ENCODE assay signal across 8 cellular contexts in the genomic region with DNA sequence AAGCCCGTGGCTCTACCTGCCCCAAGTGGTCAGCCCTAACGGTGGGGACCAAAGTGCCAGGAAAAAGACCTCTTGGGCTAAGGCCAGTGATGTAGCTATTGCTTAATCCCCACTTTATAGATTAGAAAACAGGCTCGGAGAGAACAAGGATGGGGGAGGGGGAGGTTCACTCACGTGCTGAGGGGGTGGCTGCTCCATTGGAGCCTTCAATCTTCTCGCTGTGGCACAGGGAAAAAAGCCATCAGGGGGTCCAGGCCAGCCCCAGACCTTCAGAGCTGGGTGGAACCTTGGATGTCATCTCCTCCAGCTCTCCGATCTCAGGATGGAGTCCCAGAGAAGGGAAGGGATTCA. TPM values are rescaled to one million over a fixed set of nuclear protein-coding genes. Genes with fewer than 3 reads are reported as not detected.
DNase-seq lines count a peak whose midpoint lies in the region; ATAC-seq and TF ChIP-seq lines count a peak whose summit lies in the region.

No MANE protein-coding gene starts in this region.

- TF ChIP-seq CTCF in left ventricle myocardium inferior (IDR thresholded peaks at IDR 0.05; ENCODE audit: borderline replicate concordance) = no peak
- no peak for TF ChIP-seq CTCF in RWPE1 (conservative IDR thresholded peaks at IDR 0.05; ENCODE audit: low read depth)
- no peak for TF ChIP-seq CTCF in activated CD8-positive, alpha-beta T cell treated with anti-CD3 and anti-CD28 coated beads for 36 hours (IDR thresholded peaks at IDR 0.05)

- H3K4me3 Mint-ChIP-seq in activated CD8-positive, alpha-beta T cell treated with anti-CD3 and anti-CD28 coated beads for 36 hours = no peak overlapping the region

- POLR2A ChIA-PET in RWPE1 (lab: Yijun Ruan, JAX; ENCODE audit: low non-redundant PET) = interaction anchor here (0.5 to 0.6 kb wide), 2 partner anchors 56 to 417 kb away, joined by 3 read pairs; no protein-coding TSS in a partner anchor
- POLR2A ChIA-PET in activated CD8-positive, alpha-beta T cell treated with anti-CD3 and anti-CD28 coated beads for 36 hours (lab: Charles Lee) = interaction anchor here (1.1 to 1.8 kb wide), 2 partner anchors 18 to 107 kb away, joined by 4 to 7 read pairs; no protein-coding TSS in a partner anchor

- peak overlapping the region; percentile 65 for H3K4me3 ChIP-seq in left ventricle myocardium inferior

- H3K27me3 Mint-ChIP-seq in activated CD8-positive, alpha-beta T cell treated with anti-CD3 and anti-CD28 coated beads for 36 hours = peaks cover 42% of the 10 kb centered on the region

- H3K9me3 ChIP-seq in left ventricle myocardium inferior (replicated peaks) = no peaks in the 10 kb centered on the region

- H3K27ac Mint-ChIP-seq in activated CD8-positive, alpha-beta T cell treated with anti-CD3 and anti-CD28 coated beads for 36 hours = no peak overlapping the region

- H3K36me3 ChIP-seq in left ventricle myocardium inferior = no peaks in the 10 kb centered on the region

- CTCF ChIA-PET in RWPE1 (lab: Yijun Ruan, JAX) = interaction anchor here (0.6 to 2.5 kb wide), 8 partner anchors 10 to 626 kb away, joined by 3 to 18 read pairs (median 9); no protein-coding TSS in a partner anchor
- CTCF ChIA-PET in activated CD8-positive, alpha-beta T cell treated with anti-CD3 and anti-CD28 coated beads for 36 hours (lab: Charles Lee) = interaction anchor here (0.9 to 10.4 kb wide), 21 partner anchors 9 to 211 kb away, joined by 3 to 251 read pairs (median 5); a partner anchor contains a TSS

- no peak for ATAC-seq in Right ventricle myocardium inferior
- ATAC-seq in activated CD8-positive, alpha-beta T cell treated with anti-CD3 and anti-CD28 coated beads for 36 hours = no peak

- no peaks in the 10 kb centered on the region for H3K9me3 Mint-ChIP-seq in activated CD8-positive, alpha-beta T cell treated with anti-CD3 and anti-CD28 coated beads for 36 hours

- H3K36me3 Mint-ChIP-seq in activated CD8-positive, alpha-beta T cell treated with anti-CD3 and anti-CD28 coated beads for 36 hours (ENCODE audit: low read depth) = no peaks in the 10 kb centered on the region

- peaks cover 36% of the 10 kb centered on the region for H3K4me1 Mint-ChIP-seq in activated CD8-positive, alpha-beta T cell treated with anti-CD3 and anti-CD28 coated beads for 36 hours (ENCODE audit: low read depth)

- H3K27ac ChIP-seq in left ventricle myocardium inferior (replicated peaks) = no peak overlapping the region
- peak overlapping the region; percentile 90 for H3K27ac ChIP-seq in RWPE1
- peak overlapping the region; percentile 25 for H3K27ac ChIP-seq in layer of hippocampus (ENCODE audit: low read depth, low read length)

- intact Hi-C loops in left ventricle myocardium inferior (cut with micrococcal nuclease) (loop anchor here (5.0 kb wide), 1 partner anchor 107 kb away; no protein-coding TSS in a partner anchor), Right ventricle myocardium inferior (cut with DNase I) (loop anchor here (5.0 kb wide), 1 partner anchor 182 kb away; no protein-coding TSS in a partner anchor)
- intact Hi-C loops in activated CD8-positive, alpha-beta T cell treated with anti-CD3 and anti-CD28 coated beads for 36 hours (cut with micrococcal nuclease) = loop anchor here (10.0 kb wide), 1 partner anchor 105 kb away; no protein-coding TSS in a partner anchor

- peaks cover 39% of the 10 kb centered on the region for H3K4me1 ChIP-seq in left ventricle myocardium inferior

- H3K27me3 ChIP-seq in left ventricle myocardium inferior (ENCODE audit: low read depth) (peaks cover 75% of the 10 kb centered on the region), layer of hippocampus (ENCODE audit: control insufficient read depth, insufficient read depth, low read length) (peaks cover 4% of the 10 kb centered on the region)

- DNase-seq in left ventricle myocardium inferior (no peak), Right ventricle myocardium inferior (ENCODE audit: missing footprints) (no peak), RWPE1 (ENCODE audit: low spot score) (no peak), NCI-H1417 treated with DMSO at 0.1 percent for 48 hours (lab: John Stamatoyannopoulos, UW) (no peak)
- DNase-seq in activated effector memory CD4-positive, alpha-beta T cell treated with anti-CD3 and anti-CD28 coated beads, Interleukin-2, amount 50 U/mL, for 16 hours = no peak
- no peak for DNase-seq in activated CD8-positive, alpha-beta T cell treated with anti-CD3 and anti-CD28 coated beads for 36 hours
- DNase-seq in effector CD4-positive, alpha-beta T cell = no peak

RNA-seq across cellular contexts. Expression of a gene that starts 45.9 kb away (rescaled TPM):
- total RNA-seq in left ventricle myocardium inferior = 2.0 TPM
- 1.4 TPM for total RNA-seq in Right ventricle myocardium inferior
- total RNA-seq in activated CD8-positive, alpha-beta T cell treated with anti-CD3 and anti-CD28 coated beads for 36 hours = 1 to 10 TPM in 1 of 2 experiments, under 1 TPM in 1; 0.74 to 1.1 TPM
